In the genomic region with DNA sequence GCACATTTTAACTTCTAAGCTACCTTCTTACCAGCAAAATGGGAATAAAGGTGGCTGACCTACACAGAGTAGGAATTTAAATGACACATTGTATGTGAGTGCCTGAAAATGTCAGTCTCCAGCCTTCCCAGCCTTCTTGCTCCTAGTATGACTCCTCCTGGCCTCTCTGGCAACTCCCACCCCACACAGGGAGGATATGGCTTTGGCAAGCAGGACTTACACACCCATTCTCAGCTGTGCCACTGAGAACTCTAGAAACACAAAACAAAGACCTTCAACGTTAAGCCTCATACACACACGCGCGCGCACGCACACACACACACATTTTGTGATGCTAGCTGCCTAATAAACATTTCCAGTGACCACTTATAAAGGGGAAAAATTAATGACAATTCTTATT, we compare ENCODE assay signal across 1 cellular context.
TF ChIP-seq lines count a peak whose summit lies in the region.

No MANE protein-coding gene starts in this region.

TF ChIP-seq in SK-N-SH, 30 proteins besides CTCF, POLR2A, EP300 and RAD21 (continued from another document):
- no peak for TF ChIP-seq ELF1 (IDR thresholded peaks at IDR 0.05)
- no peak for TF ChIP-seq EZH2phosphoT487 (IDR thresholded peaks at IDR 0.05; ENCODE audit: borderline replicate concordance, low read depth)
- TF ChIP-seq JUND (IDR thresholded peaks at IDR 0.05), result no peak
- TF ChIP-seq NFIC (IDR thresholded peaks at IDR 0.05; ENCODE audit: borderline replicate concordance), result no peak
TF ChIP-seq in SK-N-SH: peak in this region for 0.
